In the genomic region with DNA sequence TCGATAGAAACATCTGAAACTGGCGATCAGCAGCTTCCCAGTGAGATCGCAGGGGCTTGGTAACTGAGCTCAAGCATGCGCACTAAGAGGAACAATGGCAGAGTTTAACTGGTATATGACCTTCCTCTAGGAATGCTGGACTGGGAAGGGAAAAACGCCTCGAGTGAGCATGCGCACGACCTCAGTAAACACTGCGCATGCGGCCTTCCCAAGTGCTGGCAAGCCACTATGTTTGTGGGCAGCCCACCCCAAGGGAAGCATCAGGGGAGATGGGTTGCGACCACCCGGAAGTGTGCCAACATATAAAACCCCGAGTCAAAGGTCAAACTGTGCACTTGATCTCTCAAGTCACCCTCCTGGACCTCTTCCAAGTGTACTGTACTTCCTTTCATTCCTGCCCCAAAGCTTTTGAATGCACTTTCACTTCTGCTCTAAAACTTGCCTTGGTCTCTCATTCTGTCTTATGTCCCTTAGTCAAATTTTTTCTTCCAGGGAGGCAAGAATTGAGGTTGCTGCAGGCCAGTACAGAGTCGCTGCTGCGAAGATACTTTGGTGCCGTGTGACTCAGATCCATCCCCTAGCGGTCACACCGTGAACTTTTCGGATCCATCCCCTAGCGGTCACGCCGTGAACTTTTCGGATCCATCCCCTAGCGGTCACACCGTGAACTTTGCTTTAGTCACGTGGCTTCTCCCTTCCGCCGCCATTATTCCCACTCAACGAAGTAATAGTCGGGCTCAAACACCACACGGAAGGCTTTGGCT, we compare ENCODE assay signal across 1 cellular context.
TF ChIP-seq lines count a peak whose summit lies in the region.

No MANE protein-coding gene starts in this region.

TF ChIP-seq in GM23338, 12 proteins besides CTCF, POLR2A, EP300 and RAD21 (continued from another document):
- TF ChIP-seq, protein P1, sequence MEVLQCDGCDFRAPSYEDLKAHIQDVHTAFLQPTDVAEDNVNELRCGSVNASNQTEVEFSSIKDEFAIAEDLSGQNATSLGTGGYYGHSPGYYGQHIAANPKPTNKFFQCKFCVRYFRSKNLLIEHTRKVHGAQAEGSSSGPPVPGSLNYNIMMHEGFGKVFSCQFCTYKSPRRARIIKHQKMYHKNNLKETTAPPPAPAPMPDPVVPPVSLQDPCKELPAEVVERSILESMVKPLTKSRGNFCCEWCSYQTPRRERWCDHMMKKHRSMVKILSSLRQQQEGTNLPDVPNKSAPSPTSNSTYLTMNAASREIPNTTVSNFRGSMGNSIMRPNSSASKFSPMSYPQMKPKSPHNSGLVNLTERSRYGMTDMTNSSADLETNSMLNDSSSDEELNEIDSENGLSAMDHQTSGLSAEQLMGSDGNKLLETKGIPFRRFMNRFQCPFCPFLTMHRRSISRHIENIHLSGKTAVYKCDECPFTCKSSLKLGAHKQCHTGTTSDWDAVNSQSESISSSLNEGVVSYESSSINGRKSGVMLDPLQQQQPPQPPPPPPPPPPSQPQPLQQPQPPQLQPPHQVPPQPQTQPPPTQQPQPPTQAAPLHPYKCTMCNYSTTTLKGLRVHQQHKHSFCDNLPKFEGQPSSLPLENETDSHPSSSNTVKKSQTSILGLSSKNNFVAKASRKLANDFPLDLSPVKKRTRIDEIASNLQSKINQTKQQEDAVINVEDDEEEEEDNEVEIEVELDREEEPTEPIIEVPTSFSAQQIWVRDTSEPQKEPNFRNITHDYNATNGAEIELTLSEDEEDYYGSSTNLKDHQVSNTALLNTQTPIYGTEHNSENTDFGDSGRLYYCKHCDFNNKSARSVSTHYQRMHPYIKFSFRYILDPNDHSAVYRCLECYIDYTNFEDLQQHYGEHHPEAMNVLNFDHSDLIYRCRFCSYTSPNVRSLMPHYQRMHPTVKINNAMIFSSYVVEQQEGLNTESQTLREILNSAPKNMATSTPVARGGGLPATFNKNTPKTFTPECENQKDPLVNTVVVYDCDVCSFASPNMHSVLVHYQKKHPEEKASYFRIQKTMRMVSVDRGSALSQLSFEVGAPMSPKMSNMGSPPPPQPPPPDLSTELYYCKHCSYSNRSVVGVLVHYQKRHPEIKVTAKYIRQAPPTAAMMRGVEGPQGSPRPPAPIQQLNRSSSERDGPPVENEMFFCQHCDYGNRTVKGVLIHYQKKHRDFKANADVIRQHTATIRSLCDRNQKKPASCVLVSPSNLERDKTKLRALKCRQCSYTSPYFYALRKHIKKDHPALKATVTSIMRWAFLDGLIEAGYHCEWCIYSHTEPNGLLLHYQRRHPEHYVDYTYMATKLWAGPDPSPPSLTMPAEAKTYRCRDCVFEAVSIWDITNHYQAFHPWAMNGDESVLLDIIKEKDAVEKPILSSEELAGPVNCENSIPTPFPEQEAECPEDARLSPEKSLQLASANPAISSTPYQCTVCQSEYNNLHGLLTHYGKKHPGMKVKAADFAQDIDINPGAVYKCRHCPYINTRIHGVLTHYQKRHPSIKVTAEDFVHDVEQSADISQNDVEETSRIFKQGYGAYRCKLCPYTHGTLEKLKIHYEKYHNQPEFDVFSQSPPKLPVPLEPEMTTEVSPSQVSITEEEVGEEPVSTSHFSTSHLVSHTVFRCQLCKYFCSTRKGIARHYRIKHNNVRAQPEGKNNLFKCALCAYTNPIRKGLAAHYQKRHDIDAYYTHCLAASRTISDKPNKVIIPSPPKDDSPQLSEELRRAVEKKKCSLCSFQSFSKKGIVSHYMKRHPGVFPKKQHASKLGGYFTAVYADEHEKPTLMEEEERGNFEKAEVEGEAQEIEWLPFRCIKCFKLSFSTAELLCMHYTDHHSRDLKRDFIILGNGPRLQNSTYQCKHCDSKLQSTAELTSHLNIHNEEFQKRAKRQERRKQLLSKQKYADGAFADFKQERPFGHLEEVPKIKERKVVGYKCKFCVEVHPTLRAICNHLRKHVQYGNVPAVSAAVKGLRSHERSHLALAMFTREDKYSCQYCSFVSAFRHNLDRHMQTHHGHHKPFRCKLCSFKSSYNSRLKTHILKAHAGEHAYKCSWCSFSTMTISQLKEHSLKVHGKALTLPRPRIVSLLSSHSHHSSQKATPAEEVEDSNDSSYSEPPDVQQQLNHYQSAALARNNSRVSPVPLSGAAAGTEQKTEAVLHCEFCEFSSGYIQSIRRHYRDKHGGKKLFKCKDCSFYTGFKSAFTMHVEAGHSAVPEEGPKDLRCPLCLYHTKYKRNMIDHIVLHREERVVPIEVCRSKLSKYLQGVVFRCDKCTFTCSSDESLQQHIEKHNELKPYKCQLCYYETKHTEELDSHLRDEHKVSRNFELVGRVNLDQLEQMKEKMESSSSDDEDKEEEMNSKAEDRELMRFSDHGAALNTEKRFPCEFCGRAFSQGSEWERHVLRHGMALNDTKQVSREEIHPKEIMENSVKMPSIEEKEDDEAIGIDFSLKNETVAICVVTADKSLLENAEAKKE (CRISPR knock-in tag; IDR thresholded peaks at IDR 0.05), result no peak; the same call in 1 of the 2 replicates
- TF ChIP-seq POLR2AphosphoS5 (IDR thresholded peaks at IDR 0.05; ENCODE audit: low read depth), result no peak
- TF ChIP-seq STAT1 (IDR thresholded peaks at IDR 0.05; ENCODE audit: unreplicated experiment), result no peak
- TF ChIP-seq ZNF331 (CRISPR knock-in tag; IDR thresholded peaks at IDR 0.05; ENCODE audit: low read depth), result no peak
- TF ChIP-seq, protein P2, sequence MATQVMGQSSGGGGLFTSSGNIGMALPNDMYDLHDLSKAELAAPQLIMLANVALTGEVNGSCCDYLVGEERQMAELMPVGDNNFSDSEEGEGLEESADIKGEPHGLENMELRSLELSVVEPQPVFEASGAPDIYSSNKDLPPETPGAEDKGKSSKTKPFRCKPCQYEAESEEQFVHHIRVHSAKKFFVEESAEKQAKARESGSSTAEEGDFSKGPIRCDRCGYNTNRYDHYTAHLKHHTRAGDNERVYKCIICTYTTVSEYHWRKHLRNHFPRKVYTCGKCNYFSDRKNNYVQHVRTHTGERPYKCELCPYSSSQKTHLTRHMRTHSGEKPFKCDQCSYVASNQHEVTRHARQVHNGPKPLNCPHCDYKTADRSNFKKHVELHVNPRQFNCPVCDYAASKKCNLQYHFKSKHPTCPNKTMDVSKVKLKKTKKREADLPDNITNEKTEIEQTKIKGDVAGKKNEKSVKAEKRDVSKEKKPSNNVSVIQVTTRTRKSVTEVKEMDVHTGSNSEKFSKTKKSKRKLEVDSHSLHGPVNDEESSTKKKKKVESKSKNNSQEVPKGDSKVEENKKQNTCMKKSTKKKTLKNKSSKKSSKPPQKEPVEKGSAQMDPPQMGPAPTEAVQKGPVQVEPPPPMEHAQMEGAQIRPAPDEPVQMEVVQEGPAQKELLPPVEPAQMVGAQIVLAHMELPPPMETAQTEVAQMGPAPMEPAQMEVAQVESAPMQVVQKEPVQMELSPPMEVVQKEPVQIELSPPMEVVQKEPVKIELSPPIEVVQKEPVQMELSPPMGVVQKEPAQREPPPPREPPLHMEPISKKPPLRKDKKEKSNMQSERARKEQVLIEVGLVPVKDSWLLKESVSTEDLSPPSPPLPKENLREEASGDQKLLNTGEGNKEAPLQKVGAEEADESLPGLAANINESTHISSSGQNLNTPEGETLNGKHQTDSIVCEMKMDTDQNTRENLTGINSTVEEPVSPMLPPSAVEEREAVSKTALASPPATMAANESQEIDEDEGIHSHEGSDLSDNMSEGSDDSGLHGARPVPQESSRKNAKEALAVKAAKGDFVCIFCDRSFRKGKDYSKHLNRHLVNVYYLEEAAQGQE (IDR thresholded peaks at IDR 0.05; ENCODE audit: unreplicated experiment), result no peak
- TF ChIP-seq, protein P3, sequence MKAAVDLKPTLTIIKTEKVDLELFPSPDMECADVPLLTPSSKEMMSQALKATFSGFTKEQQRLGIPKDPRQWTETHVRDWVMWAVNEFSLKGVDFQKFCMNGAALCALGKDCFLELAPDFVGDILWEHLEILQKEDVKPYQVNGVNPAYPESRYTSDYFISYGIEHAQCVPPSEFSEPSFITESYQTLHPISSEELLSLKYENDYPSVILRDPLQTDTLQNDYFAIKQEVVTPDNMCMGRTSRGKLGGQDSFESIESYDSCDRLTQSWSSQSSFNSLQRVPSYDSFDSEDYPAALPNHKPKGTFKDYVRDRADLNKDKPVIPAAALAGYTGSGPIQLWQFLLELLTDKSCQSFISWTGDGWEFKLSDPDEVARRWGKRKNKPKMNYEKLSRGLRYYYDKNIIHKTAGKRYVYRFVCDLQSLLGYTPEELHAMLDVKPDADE (IDR thresholded peaks at IDR 0.05), result no peak
- no peak for TF ChIP-seq EZH2 (IDR thresholded peaks at IDR 0.05; ENCODE audit: low read depth, unreplicated experiment)
- no peak for TF ChIP-seq EZH2phosphoT487 (IDR thresholded peaks at IDR 0.05; ENCODE audit: unreplicated experiment)
- no peak for TF ChIP-seq NANOG (IDR thresholded peaks at IDR 0.05; ENCODE audit: borderline replicate concordance)
TF ChIP-seq in GM23338: peak in this region for 0.
